In genomic region chr11:73157141-73158010, GRCh38 we compare ENCODE assay signal across 9 cellular contexts. TPM values are rescaled to one million over a fixed set of nuclear protein-coding genes. Genes with fewer than 3 reads are reported as not detected.
DNase-seq lines count a peak whose midpoint lies in the region; ATAC-seq and TF ChIP-seq lines count a peak whose summit lies in the region.
"Had no signal": no experiment of that assay in that cellular context is flagged by ENCODE, and none has a peak within 500 bp of the region (broad histone marks: within the 10 kb centered on the region; RNA-seq: fewer than 3 reads in every experiment).

No MANE protein-coding gene starts in this region.

- 0 out of 2 replicates have a peak, but pooled peaks cover 3% of the 10 kb centered on the region for H3K9me3 ChIP-seq in SJCRH30 (replicated peaks)
- H3K9me3 ChIP-seq in upper lobe of right lung = no peaks in the 10 kb centered on the region

- H3K4me1 ChIP-seq in SJCRH30 (peaks cover 34% of the 10 kb centered on the region), upper lobe of right lung (peaks cover 43% of the 10 kb centered on the region)

- no peak for DNase-seq in GM12864 (ENCODE audit: low read depth)
- peak; percentile 49 for DNase-seq in SJCRH30
- peak; percentile 89 for DNase-seq in islet precursor cell
- peak; percentile 68 for DNase-seq in upper lobe of right lung
- DNase-seq in T-helper 9 cell = no peak
- no peak for DNase-seq in DMS 273 (lab: John Stamatoyannopoulos, UW; ENCODE audit: unreplicated experiment)
- DNase-seq in SIG-M5 (lab: John Stamatoyannopoulos, UW) = no peak

- intact Hi-C loops in upper lobe of right lung (cut with DNase I) = no loop called here

- peak overlapping the region; percentile 46 for H3K4me3 ChIP-seq in GM12864 (ENCODE audit: low read depth, low read length)
- H3K4me3 ChIP-seq in SJCRH30 = no peak overlapping the region
- no peak overlapping the region for H3K4me3 ChIP-seq in upper lobe of right lung
- H3K4me3 ChIP-seq: SK-N-MC had no signal

- H3K27ac ChIP-seq in SJCRH30 (no peak overlapping the region), upper lobe of right lung (peak overlapping the region; percentile 72)
- H3K27ac ChIP-seq: SK-N-MC had no signal

- H3K27me3 ChIP-seq in SJCRH30 = no peaks in the 10 kb centered on the region
- no peaks in the 10 kb centered on the region for H3K27me3 ChIP-seq in upper lobe of right lung

- peak; percentile 45 for ATAC-seq in HG02610 (IDR thresholded peaks at IDR 0.05; ENCODE audit: unreplicated experiment)
- peak; percentile 76 for ATAC-seq in upper lobe of right lung

- H3K36me3 ChIP-seq in SJCRH30 (no peaks in the 10 kb centered on the region), upper lobe of right lung (no peaks in the 10 kb centered on the region)

- TF ChIP-seq CTCF in GM12864 (IDR thresholded peaks at IDR 0.05; ENCODE audit: low read depth, low read length, missing control alignments) (no peak), upper lobe of right lung (IDR thresholded peaks at IDR 0.05) (no peak)

RNA-seq across cellular contexts. Expression of gene FCHSD2, which starts 15.3 kb away (rescaled TPM):
- total RNA-seq in SJCRH30 (2014; rRNA removed; shearing (Covaris generic)) = 8.9 and 9.8 TPM in 2 replicates
- 71.2 TPM for total RNA-seq in upper lobe of right lung

Comparison
In these comparisons a context has a peak if more than half of its experiments do, and no peak if none do; other contexts are left out.
1. DNase-seq: peak in SJCRH30 (2 of 2), islet precursor cell (single experiment) and upper lobe of right lung (single experiment); none in GM12864 (single experiment), T-helper 9 cell (single experiment), DMS 273 (single experiment) and SIG-M5 (single experiment).